Comparison of ENCODE assay signal across 10 cellular contexts in genomic region chr6:53287336-53288225, GRCh38.
DNase-seq lines count a peak whose midpoint lies in the region; ATAC-seq and TF ChIP-seq lines count a peak whose summit lies in the region.
"Had no signal": no experiment of that assay in that cellular context is flagged by ENCODE, and none has a peak within 500 bp of the region (broad histone marks: within the 10 kb centered on the region; RNA-seq: fewer than 3 reads in every experiment).

No MANE protein-coding gene starts in this region.

- H3K27me3 ChIP-seq in right atrium auricular region (no peaks in the 10 kb centered on the region), layer of hippocampus (ENCODE audit: control insufficient read depth, insufficient read depth, low read length) (no peaks in the 10 kb centered on the region), tibial nerve (no peaks in the 10 kb centered on the region)

- no peak for TF ChIP-seq POLR2A in tibial nerve (IDR thresholded peaks at IDR 0.05)

- TF ChIP-seq CTCF in right atrium auricular region (IDR thresholded peaks at IDR 0.05) (no peak), tibial nerve (IDR thresholded peaks at IDR 0.05) (no peak)

- H3K9me3 ChIP-seq in right atrium auricular region = no peaks in the 10 kb centered on the region
- no peaks in the 10 kb centered on the region for H3K9me3 ChIP-seq in tibial nerve

- intact Hi-C loops in Right ventricle myocardium superior (cut with DNase I) = no loop called here

- H3K4me1 ChIP-seq in right atrium auricular region (peaks cover 0 to 20% of the 10 kb centered on the region in 2 donors), tibial nerve (peaks cover 0 to 25% (median 9%) of the 10 kb centered on the region in 4 donors)

- DNase-seq in Right ventricle myocardium superior (peak; percentile 55), right atrium auricular region (ENCODE audit: low spot score) (no peak), anterior cingulate cortex (lab: John Stamatoyannopoulos, UW) (peak in 44 of 58 donors; percentile 14 to 81 (median 34)), tibial nerve (ENCODE audit: low spot score in 2 of 2) (peak in 1 of 2 donors; percentile 63), NCI-H524 treated with DMSO at 0.1 percent for 48 hours (lab: John Stamatoyannopoulos, UW) (no peak), cerebellar nuclear complex (lab: John Stamatoyannopoulos, UW) (no peak), NCI-H1436 treated with DMSO at 0.1 percent for 48 hours (lab: John Stamatoyannopoulos, UW) (no peak)
- DNase-seq: amniotic stem cell had no signal

- TF ChIP-seq EP300 in tibial nerve (IDR thresholded peaks at IDR 0.05) = peak in 1 of 2 donors; percentile 56

- H3K36me3 ChIP-seq in right atrium auricular region (peaks cover 9% of the 10 kb centered on the region), tibial nerve (peaks cover 0 to 23% (median 0%) of the 10 kb centered on the region in 3 donors)

- H3K27ac ChIP-seq in right atrium auricular region (no peak overlapping the region), layer of hippocampus (ENCODE audit: low read depth, low read length) (peak overlapping the region; percentile 27), tibial nerve (peak overlapping the region in 3 of 4 donors; percentile 22 to 75 (median 71))
- H3K27ac ChIP-seq: C4-2B had no signal

- H3K4me3 ChIP-seq in right atrium auricular region (no peak overlapping the region), tibial nerve (no peak overlapping the region)

- WGBS in tibial nerve, 2 donors = 43 to 47% methylated on average over 9 of the region's 9 CpGs

- peak; percentile 89 for ATAC-seq in Right ventricle myocardium superior (ENCODE audit: poor library complexity)

Comparison
In these comparisons a context has a peak if more than half of its experiments do, and no peak if none do; other contexts are left out.
1. DNase-seq: peak in Right ventricle myocardium superior (single experiment) and anterior cingulate cortex (44 of 58); none in right atrium auricular region (single experiment), NCI-H524 treated with DMSO at 0.1 percent for 48 hours (single experiment), cerebellar nuclear complex (0 of 2) and NCI-H1436 treated with DMSO at 0.1 percent for 48 hours (single experiment).
2. H3K27ac ChIP-seq: peak in layer of hippocampus (single experiment) and tibial nerve (3 of 4); none in right atrium auricular region (0 of 2).